In the genomic region with DNA sequence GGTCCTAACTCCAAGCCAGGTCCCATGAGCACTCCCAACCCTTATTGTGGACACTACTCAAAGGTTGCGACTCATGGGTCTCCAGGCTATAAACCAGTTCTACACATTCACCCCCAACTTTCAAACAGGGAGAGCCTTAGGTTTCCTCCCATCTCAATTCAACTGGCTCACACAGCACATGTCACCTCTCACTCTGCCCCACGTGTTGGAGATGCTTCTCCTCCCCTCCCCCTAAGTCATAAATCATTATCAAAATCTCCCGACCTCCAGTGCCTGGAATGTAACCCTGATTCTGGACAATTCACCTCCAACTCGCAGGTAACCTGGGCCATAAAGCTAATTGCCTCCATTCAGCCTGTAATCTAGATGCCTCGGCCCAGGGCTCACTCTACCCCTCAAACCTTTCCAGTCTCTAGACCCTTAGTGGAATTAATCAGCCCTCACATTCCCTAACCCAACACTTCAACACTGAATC, we compare ENCODE assay signal across 8 cellular contexts. TPM values are rescaled to one million over a fixed set of nuclear protein-coding genes. Genes with fewer than 3 reads are reported as not detected.
DNase-seq lines count a peak whose midpoint lies in the region; ATAC-seq, FAIRE-seq and TF ChIP-seq lines count a peak whose summit lies in the region.

No MANE protein-coding gene starts in this region.

- H3K27ac ChIP-seq in RWPE2 (ENCODE audit: poor library complexity, severe bottlenecking) (peak overlapping the region; percentile 33), H1 (ENCODE audit: low read depth, low read length) (no peak overlapping the region), muscle layer of duodenum (ENCODE audit: low read length) (peak overlapping the region; percentile 91)

- H3K23me2 ChIP-seq in H1 (ENCODE audit: low read depth, low read length): peaks cover 3% of the 10 kb centered on the region; the same call in 1 of the 2 replicates

- H2AK5ac ChIP-seq in H1 (ENCODE audit: low read depth, low read length): no peak overlapping the region

- no peak overlapping the region for H2BK20ac ChIP-seq in H1 (ENCODE audit: low read length)

- H4K20me1 ChIP-seq in H1 (replicated peaks in 1 of 2; ENCODE audit: control insufficient read depth in 1 of 2, insufficient read depth in 2 of 2, low read length in 2 of 2): peaks cover 0 to 10% of the 10 kb centered on the region in 2 experiments

- H2BK12ac ChIP-seq in H1 (ENCODE audit: low read depth, low read length): no peak overlapping the region

- H3K18ac ChIP-seq in H1 (ENCODE audit: extremely low read depth, low read length): 0 out of 2 replicates have a peak overlapping the region, but pooled peaks have one; percentile 51

- H2AFZ ChIP-seq in H1 (ENCODE audit: low read length): no peak overlapping the region

- no peak overlapping the region for H2BK15ac ChIP-seq in H1 (ENCODE audit: low read length)

- no peak overlapping the region for H3K23ac ChIP-seq in H1 (ENCODE audit: insufficient read length)

- H4K8ac ChIP-seq in H1 (ENCODE audit: extremely low read depth, insufficient read depth, low read length): no peak overlapping the region

- H2BK5ac ChIP-seq in H1 (ENCODE audit: low read depth, low read length): no peak overlapping the region

- peaks cover 24 to 52% of the 10 kb centered on the region in 2 experiments for H3K79me2 ChIP-seq in H1 (ENCODE audit: control insufficient read depth in 1 of 2, insufficient read depth in 2 of 2, low read length in 2 of 2)

- no peak overlapping the region for H3K56ac ChIP-seq in H1 (replicated peaks; ENCODE audit: insufficient read length, low read depth, low read length)

- TF ChIP-seq EP300 in H1 (IDR thresholded peaks at IDR 0.05; ENCODE audit: borderline replicate concordance in 1 of 2, low read depth in 2 of 2, low read length in 2 of 2): no peak

- H3K27me3 ChIP-seq in RWPE2 (ENCODE audit: insufficient read depth, poor library complexity, severe bottlenecking) (no peaks in the 10 kb centered on the region), H1 (replicated peaks in 1 of 4; ENCODE audit: control insufficient read depth in 3 of 4, extremely low read depth in 1 of 4, insufficient read depth in 3 of 4, low read length in 3 of 4) (peaks cover 0 to 2% (median 0%) of the 10 kb centered on the region in 4 experiments; a peak in 2 of 7 replicates), muscle layer of duodenum (ENCODE audit: low read depth, low read length) (no peaks in the 10 kb centered on the region)

- H3K14ac ChIP-seq in H1 (ENCODE audit: insufficient read length): no peak overlapping the region

- peak; percentile 19 to 29 for DNase-seq in stimulated activated CD4-positive, alpha-beta T cell treated with anti-CD3 and anti-CD28 coated beads, Interleukin-2, amount 100 ng/mL, for 24 hours
- no peak for DNase-seq in stimulated activated CD4-positive, alpha-beta T cell treated with anti-CD3 and anti-CD28 coated beads, Interleukin-12 subunit alpha, Interleukin-12 subunit beta, amount 100 ng/mL, for 4 hours
- no peak for DNase-seq in RWPE2 (ENCODE audit: low spot score)
- DNase-seq in H1 (ENCODE audit: low read depth in 1 of 2, low spot score in 2 of 2): no peak
- DNase-seq in central memory CD4-positive, alpha-beta T cell: no peak
- no peak for DNase-seq in NCI-H748 treated with DMSO at 0.1 percent for 48 hours (lab: John Stamatoyannopoulos, UW)

- no peak overlapping the region for H3K4ac ChIP-seq in H1 (replicated peaks; ENCODE audit: insufficient read length, low read depth, low read length)

- peaks cover 6% of the 10 kb centered on the region; the same call in 1 of the 2 replicates for H3K79me1 ChIP-seq in H1 (ENCODE audit: low read depth, low read length)

- no peak overlapping the region for H2BK120ac ChIP-seq in H1 (replicated peaks; ENCODE audit: low read depth, low read length)

- 14% methylated on average over 5 of the region's 5 CpGs; no CpG with 5 or more reads in 1 of the 2 experiments for WGBS in H1 (ENCODE audit: extremely low coverage in 1 of 2, insufficient coverage in 1 of 2, insufficient read length in 1 of 2, insufficient replicate concordance in 2 of 2, low coverage in 1 of 2, low lambda C conversion rate in 2 of 2, missing lambda C conversion rate in 1 of 2), 2 experiments

- POLR2A ChIA-PET in H1 (lab: Charles Lee; ENCODE audit: partially characterized antibody): interaction anchor here (0.6 to 3.0 kb wide), 4 partner anchors 10 to 148 kb away, joined by 3 to 12 read pairs (median 6); a partner anchor contains a TSS

- no peak overlapping the region for H4K5ac ChIP-seq in H1 (ENCODE audit: insufficient read length, low read depth, low read length)

- CTCF ChIA-PET in H1 (lab: Charles Lee; ENCODE audit: partially characterized antibody): interaction anchor here (2.9 kb wide), 1 partner anchor 11 kb away, joined by 12 read pairs; no protein-coding TSS in a partner anchor

- peak overlapping the region in 3 of 4 experiments; percentile 6 to 52 (median 16); a peak in 5 of 7 replicates for H3K9ac ChIP-seq in H1 (replicated peaks in 1 of 4; ENCODE audit: extremely low read depth in 1 of 4, low read depth in 3 of 4, low read length in 3 of 4)

- peaks cover 21% of the 10 kb centered on the region for H3K4me1 ChIP-seq in RWPE2 (ENCODE audit: insufficient read depth, poor library complexity, severe bottlenecking)
- peaks cover 0 to 8% (median 2%) of the 10 kb centered on the region in 4 experiments; a peak in 3 of 7 replicates for H3K4me1 ChIP-seq in H1 (replicated peaks in 1 of 4; ENCODE audit: control insufficient read depth in 3 of 4, insufficient read depth in 4 of 4, low read length in 3 of 4)
- peaks cover 6 to 35% of the 10 kb centered on the region in 2 donors for H3K4me1 ChIP-seq in muscle layer of duodenum (ENCODE audit: control insufficient read depth in 1 of 2, insufficient read depth in 2 of 2, low read length in 2 of 2)

- TF ChIP-seq RAD21 in H1 (IDR thresholded peaks at IDR 0.05 in 1 of 2, conservative IDR thresholded peaks at IDR 0.05 in 1 of 2; ENCODE audit: low read depth in 2 of 2, low read length in 2 of 2): no peak

- H3K4me3 ChIP-seq in RWPE2 (ENCODE audit: severe bottlenecking) (peak overlapping the region; percentile 81), H1 (ENCODE audit: extremely low read depth in 1 of 4, insufficient read depth in 2 of 4, low read depth in 3 of 4, low read length in 4 of 4) (peak overlapping the region; percentile 65 to 88 (median 74)), muscle layer of duodenum (ENCODE audit: low read depth in 1 of 2, low read length in 2 of 2) (peak overlapping the region; percentile 84 to 93)

- no peak overlapping the region for H4K91ac ChIP-seq in H1 (replicated peaks; ENCODE audit: insufficient read length, low read length)

- TF ChIP-seq POLR2A in H1 (IDR thresholded peaks at IDR 0.05; ENCODE audit: control extremely low read depth in 1 of 2, low read depth in 2 of 2, low read length in 2 of 2): no peak

- ATAC-seq in RWPE2 (ENCODE audit: low read depth): peak; percentile 17
- ATAC-seq in HG02884 (IDR thresholded peaks at IDR 0.05; ENCODE audit: unreplicated experiment): no peak

- H3K9me3 ChIP-seq in RWPE2 (ENCODE audit: severe bottlenecking) (no peaks in the 10 kb centered on the region), H1 (ENCODE audit: insufficient read depth in 2 of 2, low read depth in 1 of 2, low read length in 1 of 2) (no peaks in the 10 kb centered on the region), muscle layer of duodenum (ENCODE audit: control insufficient read depth in 1 of 2, low read length in 2 of 2) (no peaks in the 10 kb centered on the region)

- peaks cover 43% of the 10 kb centered on the region for H3K36me3 ChIP-seq in RWPE2 (ENCODE audit: low read depth)
- H3K36me3 ChIP-seq in H1 (ENCODE audit: control insufficient read depth in 2 of 4, insufficient read depth in 4 of 4, low read length in 3 of 4): peaks cover 0 to 5% (median 0%) of the 10 kb centered on the region in 4 experiments; a peak in 3 of 8 replicates
- H3K36me3 ChIP-seq in muscle layer of duodenum (ENCODE audit: control insufficient read depth in 1 of 2, insufficient read depth in 2 of 2, low read length in 2 of 2): peaks cover 0 to 2% of the 10 kb centered on the region in 2 donors

- FAIRE-seq in H1 (lab: Jason Lieb, UNC): no peak

- no peak for TF ChIP-seq CTCF in RWPE2 (IDR thresholded peaks at IDR 0.05; ENCODE audit: poor library complexity, severe bottlenecking)
- TF ChIP-seq CTCF in H1 (IDR thresholded peaks at IDR 0.05; ENCODE audit: control extremely low read depth in 1 of 3, insufficient read depth in 1 of 3, low read depth in 1 of 3, low read length in 3 of 3): no peak

- H3K4me2 ChIP-seq in H1 (ENCODE audit: insufficient read depth in 1 of 2, low read depth in 2 of 2, low read length in 2 of 2): peak overlapping the region; percentile 88 to 94

TF ChIP-seq in H1, 55 proteins besides CTCF, POLR2A, EP300 and RAD21:
- TF ChIP-seq, protein P1, sequence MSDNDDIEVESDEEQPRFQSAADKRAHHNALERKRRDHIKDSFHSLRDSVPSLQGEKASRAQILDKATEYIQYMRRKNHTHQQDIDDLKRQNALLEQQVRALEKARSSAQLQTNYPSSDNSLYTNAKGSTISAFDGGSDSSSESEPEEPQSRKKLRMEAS (IDR thresholded peaks at IDR 0.05): peak; percentile 90
- TF ChIP-seq SAP30 (IDR thresholded peaks at IDR 0.05; ENCODE audit: insufficient read depth, insufficient replicate concordance, low read length) (peak; percentile 47), YY1 (IDR thresholded peaks at IDR 0.05; ENCODE audit: low read depth, low read length) (no peak)

RNA-seq across cellular contexts. Expression of a gene that starts 0.6 kb away (rescaled TPM):
- total RNA-seq in H1 (2021; fragmentation: NEBNext Ultra II Directional; extraction: Animal tissue kit (Norgen Biotek cat#: 25700)): 127 and 137 TPM in 2 replicates
- 92.3 and 110 TPM in 2 replicates for polyA plus RNA-seq in H1 (2011; rRNA removed)
- polyA plus RNA-seq in H1 (2011; cell fraction: cytosol; rRNA removed): 188 TPM
- polyA plus RNA-seq in H1 (2011; cell fraction: nucleus; rRNA removed): 91.1 TPM
- polyA plus RNA-seq in H1 (2012, experiment 1 of 2): 119 to 218 TPM (median 127 TPM) in 4 replicates
- polyA plus RNA-seq in H1 (2012, experiment 2 of 2): 68.7 TPM
- polyA plus RNA-seq in H1 (2013, experiment 1 of 2): 98.5 TPM
- polyA plus RNA-seq in H1 (2013, experiment 2 of 2): 94.1 TPM
- 43.3 and 54.5 TPM in 2 replicates for polyA minus RNA-seq in H1 (2011; rRNA and poly(A)+ RNA removed)
- polyA minus RNA-seq in H1 (2011; cell fraction: cytosol; rRNA and poly(A)+ RNA removed): 53.7 TPM
- 68.6 TPM for polyA minus RNA-seq in H1 (2011; cell fraction: nucleus; rRNA and poly(A)+ RNA removed)

RNA-seq across cellular contexts. Expression of a gene that starts 44.9 kb away (rescaled TPM):
- total RNA-seq in H1 (2021; fragmentation: NEBNext Ultra II Directional; extraction: Animal tissue kit (Norgen Biotek cat#: 25700)): 0.21 and 0.22 TPM in 2 replicates
- 0.82 and 0.91 TPM in 2 replicates for polyA plus RNA-seq in H1 (2011; rRNA removed)
- polyA plus RNA-seq in H1 (2011; cell fraction: cytosol; rRNA removed): 0.75 TPM
- 1.9 TPM for polyA plus RNA-seq in H1 (2011; cell fraction: nucleus; rRNA removed)
- 0.29 to 0.92 TPM (median 0.46 TPM) in 4 replicates for polyA plus RNA-seq in H1 (2012, experiment 1 of 2)
- 0.56 TPM for polyA plus RNA-seq in H1 (2012, experiment 2 of 2)
- 0.51 TPM for polyA plus RNA-seq in H1 (2013, experiment 1 of 2)
- 0.37 TPM for polyA plus RNA-seq in H1 (2013, experiment 2 of 2)
- 0.66 and 4.2 TPM in 2 replicates for polyA minus RNA-seq in H1 (2011; rRNA and poly(A)+ RNA removed)
- 1.4 TPM for polyA minus RNA-seq in H1 (2011; cell fraction: cytosol; rRNA and poly(A)+ RNA removed)
- polyA minus RNA-seq in H1 (2011; cell fraction: nucleus; rRNA and poly(A)+ RNA removed): 3.4 TPM

Comparison
In these comparisons a context has a peak if more than half of its experiments do, and no peak if none do; other contexts are left out.
1. DNase-seq: peak in stimulated activated CD4-positive, alpha-beta T cell treated with anti-CD3 and anti-CD28 coated beads, Interleukin-2, amount 100 ng/mL, for 24 hours (2 of 2); none in stimulated activated CD4-positive, alpha-beta T cell treated with anti-CD3 and anti-CD28 coated beads, Interleukin-12 subunit alpha, Interleukin-12 subunit beta, amount 100 ng/mL, for 4 hours (single experiment), RWPE2 (single experiment), H1 (0 of 2), central memory CD4-positive, alpha-beta T cell (single experiment) and NCI-H748 treated with DMSO at 0.1 percent for 48 hours (single experiment).
2. Peak in every context shown above with its lines, with median percentiles within 50 percentile points of each other: H3K4me3 ChIP-seq.